10 cellular contexts compared by ENCODE assay signal in genomic region chr10:127897177-127897576, GRCh38. TPM values are rescaled to one million over a fixed set of nuclear protein-coding genes. Genes with fewer than 3 reads are reported as not detected.
"Had no signal": no experiment of that assay in that cellular context is flagged by ENCODE, and none has a peak within 500 bp of the region (broad histone marks: within the 10 kb centered on the region; RNA-seq: fewer than 3 reads in every experiment).

No MANE protein-coding gene starts in this region.

- H3K27ac ChIP-seq: HL-60, KMS-11 had no signal

- H3K4me3 ChIP-seq: K562 had no signal

- H3K4me1 Mint-ChIP-seq: IgD-negative memory B cell had no signal

- H3K4me3 Mint-ChIP-seq: IgD-negative memory B cell had no signal

- ATAC-seq: HepG2, K562 had no signal

- FAIRE-seq: HepG2, HTR-8/SVneo, K562 had no signal

- H3K27ac Mint-ChIP-seq: IgD-negative memory B cell had no signal

- H3K36me3 Mint-ChIP-seq: IgD-negative memory B cell had no signal

- DNase-seq: IMR-90, KBM-7, KG1 had no signal

RNA-seq across cellular contexts. Expression of gene CLRN3, which starts 4.4 kb away (rescaled TPM):
- total RNA-seq: HepG2, HT1080, IMR-90, K562 had no signal
